In genomic region chr1:234629026-234629425, GRCh38 we compare ENCODE assay signal across 22 cellular contexts. TPM values are rescaled to one million over a fixed set of nuclear protein-coding genes. Genes with fewer than 3 reads are reported as not detected.
DNase-seq lines count a peak whose midpoint lies in the region; ATAC-seq, FAIRE-seq and TF ChIP-seq lines count a peak whose summit lies in the region.
"Had no signal": no experiment of that assay in that cellular context is flagged by ENCODE, and none has a peak within 500 bp of the region (broad histone marks: within the 10 kb centered on the region; RNA-seq: fewer than 3 reads in every experiment).

No MANE protein-coding gene starts in this region.

- no peak for ATAC-seq in A549
- ATAC-seq in GM21576 (IDR thresholded peaks at IDR 0.05; ENCODE audit: unreplicated experiment) = no peak
- no peak for ATAC-seq in GM21423 (IDR thresholded peaks at IDR 0.05; ENCODE audit: unreplicated experiment)
- ATAC-seq: activated naive CD8-positive, alpha-beta T cell treated with anti-CD3 and anti-CD28 coated beads, Interleukin-2, amount 50 U/mL, for 24 hours; T-helper 17 cell had no signal

- H3K4me1 ChIP-seq in A549 = peaks cover 57% of the 10 kb centered on the region

- WGBS in A549 (ENCODE audit: missing lambda C conversion rate) = 72% methylated on average over 4 of the region's 4 CpGs

- H3K4me2 ChIP-seq in A549 = peak overlapping the region; percentile 55; the same call in 2 of the 3 replicates

- no peak for TF ChIP-seq RAD21 in A549 (conservative IDR thresholded peaks at IDR 0.05 in 1 of 2, IDR thresholded peaks at IDR 0.05 in 1 of 2)

- DNase-seq in DMS 273 (lab: John Stamatoyannopoulos, UW; ENCODE audit: unreplicated experiment) (peak; percentile 14), DMS 273 treated with DMSO at 0.1 percent for 48 hours (lab: John Stamatoyannopoulos, UW) (no peak), A549 (ENCODE audit: low read depth in 1 of 2, low spot score in 1 of 2) (no peak), NCI-H1694 (lab: John Stamatoyannopoulos, UW) (peak; percentile 55), epithelial cell of prostate (ENCODE audit: low read depth, low spot score) (no peak), NCI-H1930 (lab: John Stamatoyannopoulos, UW) (no peak)
- DNase-seq: activated CD4-positive, alpha-beta T cell treated with anti-CD3 and anti-CD28 coated beads, Interleukin-2, amount 10 ng/mL, durations not matched to agents 7 days and 5 days; activated naive CD8-positive, alpha-beta T cell treated with anti-CD3 and anti-CD28 coated beads, Interleukin-2, amount 50 U/mL, for 24 hours; COR-L47; mammary epithelial cell; NCI-H146; NCI-H2227 treated with DMSO at 0.1 percent for 48 hours; nucleus accumbens; stimulated activated CD4-positive, alpha-beta T cell treated with anti-CD3 and anti-CD28 coated beads, Interleukin-4, amount 100 ng/mL, for 24 hours; T-helper 17 cell; upper lobe of left lung had no signal

- no peak for TF ChIP-seq CTCF in A549 (IDR thresholded peaks at IDR 0.05)

- CTCF ChIA-PET in A549 (lab: Yijun Ruan, JAX) = interaction anchor here (1.2 to 5.6 kb wide), 3 partner anchors 15 to 455 kb away, joined by 3 to 38 read pairs (median 7); no protein-coding TSS in a partner anchor

- H3K27ac ChIP-seq in A549 (peak overlapping the region; percentile 70 to 72), epithelial cell of prostate (peak overlapping the region; percentile 61)
- H3K27ac ChIP-seq: 22Rv1, coronary artery, upper lobe of left lung had no signal

- no peak for TF ChIP-seq EP300 in A549 (IDR thresholded peaks at IDR 0.05)

- no peak overlapping the region for H3K4me3 ChIP-seq in A549
- H3K4me3 ChIP-seq: coronary artery, smooth muscle cell, upper lobe of left lung had no signal

- POLR2A ChIA-PET in A549 (lab: Yijun Ruan, JAX) = interaction anchor here (2.4 to 3.3 kb wide), 2 partner anchors 17 to 95 kb away, joined by 13 to 25 read pairs; no protein-coding TSS in a partner anchor

- TF ChIP-seq POLR2A in A549 (IDR thresholded peaks at IDR 0.05; ENCODE audit: low read length) = no peak

- no peaks in the 10 kb centered on the region for H3K9me3 ChIP-seq in A549
- H3K9me3 ChIP-seq: upper lobe of left lung had no signal

- no peak for FAIRE-seq in A549 (lab: Jason Lieb, UNC)
- FAIRE-seq: RCC 7860 had no signal

TF ChIP-seq in A549, 52 proteins besides CTCF, POLR2A, EP300 and RAD21:
- TF ChIP-seq FOSL2 (IDR thresholded peaks at IDR 0.05) = no peak
- TF ChIP-seq FOSL2 (CRISPR knock-in tag; IDR thresholded peaks at IDR 0.05) = no peak
- TF ChIP-seq CEBPB (IDR thresholded peaks at IDR 0.05) = 0 out of 4 replicates have a peak, but pooled peaks of 1 of the 2 experiments have one; percentile 12

RNA-seq across cellular contexts. Expression of gene IRF2BP2, which starts 19.0 kb away (rescaled TPM):
- polyA plus RNA-seq in A549 (2011; rRNA removed) (38.2 and 53.5 TPM in 2 replicates), A549 (2017; fragmentation: RNase III; extraction: RNeasy Plus Mini Kit Qiagen cat#74134 plus additional on column Dnase treatment) (42.7 to 53.5 TPM (median 53.0 TPM) in 3 replicates)
- polyA plus RNA-seq in A549 (2012; cell fraction: cytosol; rRNA removed) = 79.4 and 99.0 TPM in 2 replicates
- 131 and 168 TPM in 2 replicates for polyA plus RNA-seq in A549 (2012; cell fraction: nucleus; rRNA removed)
- polyA minus RNA-seq in A549 (2011; rRNA and poly(A)+ RNA removed) = 76.2 and 82.0 TPM in 2 replicates

Comparison
In these comparisons a context has a peak if more than half of its experiments do, and no peak if none do; other contexts are left out.
1. DNase-seq: peak in DMS 273 (single experiment) and NCI-H1694 (single experiment); none in DMS 273 treated with DMSO at 0.1 percent for 48 hours (single experiment), A549 (0 of 2), epithelial cell of prostate (single experiment) and NCI-H1930 (0 of 2).